In genomic region chr2:71467180-71467815, GRCh38 we compare ENCODE assay signal across 1 cellular context.
TF ChIP-seq lines count a peak whose summit lies in the region.

No MANE protein-coding gene starts in this region.

TF ChIP-seq in neural cell, 6 proteins besides CTCF, POLR2A, EP300 and RAD21 (continued from another document):
- TF ChIP-seq REST (IDR thresholded peaks at IDR 0.05; ENCODE audit: borderline replicate concordance) (no peak), MXI1 (conservative IDR thresholded peaks at IDR 0.05; ENCODE audit: poor library complexity, severe bottlenecking) (no peak)
TF ChIP-seq in neural cell: peak in this region for 0.
